In genomic region chr17:66192378-66192687, GRCh38 we compare ENCODE assay signal across 8 cellular contexts. TPM values are rescaled to one million over a fixed set of nuclear protein-coding genes. Genes with fewer than 3 reads are reported as not detected.
DNase-seq lines count a peak whose midpoint lies in the region; ATAC-seq lines count a peak whose summit lies in the region.

No MANE protein-coding gene starts in this region.

- ATAC-seq in left lobe of liver, result no peak

- no peaks in the 10 kb centered on the region for H3K9me3 ChIP-seq in stomach smooth muscle (ENCODE audit: control insufficient read depth in 2 of 2, low read length in 2 of 2)

- peak overlapping the region; percentile 13 to 77 for H3K9ac ChIP-seq in stomach smooth muscle (ENCODE audit: low read length in 2 of 2)

- H3K36me3 ChIP-seq in stomach smooth muscle (ENCODE audit: control insufficient read depth in 2 of 2, insufficient read depth in 2 of 2, low read length in 2 of 2), result no peaks in the 10 kb centered on the region

- H3K4me1 Mint-ChIP-seq in T-helper 1 cell treated with Interleukin-12 subunit alpha and Interleukin-12 subunit beta and Interleukin-4 antibody, amounts not matched to agents 30 μg/mL and 1 μg/mL, for 36 hours (ENCODE audit: low read depth), result peaks cover 14% of the 10 kb centered on the region
- peaks cover 14% of the 10 kb centered on the region for H3K4me1 Mint-ChIP-seq in activated T-helper 2 cell treated with anti-CD3 and anti-CD28 coated beads, Interferon-gamma antibody, Interleukin-2, Interleukin-4, amounts not matched to agents 10 μg/mL and 5 μg/mL and 100 μg/mL, durations not matched to agents 14 hours and 24 hours and 36 hours (ENCODE audit: low read depth)
- H3K4me1 Mint-ChIP-seq in immature natural killer cell, result peaks cover 16 to 17% of the 10 kb centered on the region in 2 donors

- DNase-seq in T-helper 1 cell (no peak), immature natural killer cell (no peak), left lobe of liver (ENCODE audit: low spot score) (no peak), NCI-H526 treated with DMSO at 0.1 percent for 48 hours (lab: John Stamatoyannopoulos, UW) (no peak)
- DNase-seq in activated T-helper 2 cell treated with anti-CD3 and anti-CD28 coated beads, Interferon-gamma antibody, Interleukin-2, Interleukin-4, amounts not matched to agents 10 μg/mL and 5 μg/mL and 100 μg/mL, durations not matched to agents 14 hours and 24 hours and 36 hours (ENCODE audit: low spot score), result no peak
- DNase-seq in effector CD8-positive, alpha-beta T cell (lab: John Stamatoyannopoulos, UW), result no peak

- H3K27me3 Mint-ChIP-seq in T-helper 1 cell treated with Interleukin-12 subunit alpha and Interleukin-12 subunit beta and Interleukin-4 antibody, amounts not matched to agents 30 μg/mL and 1 μg/mL, for 36 hours (ENCODE audit: low read depth), result no peaks in the 10 kb centered on the region
- peaks cover 4% of the 10 kb centered on the region for H3K27me3 Mint-ChIP-seq in activated T-helper 2 cell treated with anti-CD3 and anti-CD28 coated beads, Interferon-gamma antibody, Interleukin-2, Interleukin-4, amounts not matched to agents 10 μg/mL and 5 μg/mL and 100 μg/mL, durations not matched to agents 14 hours and 24 hours and 36 hours (ENCODE audit: low read depth)
- peaks cover 6 to 17% (median 12%) of the 10 kb centered on the region in 3 donors for H3K27me3 Mint-ChIP-seq in immature natural killer cell (ENCODE audit: low read depth in 3 of 3)

- H3K27ac Mint-ChIP-seq in T-helper 1 cell treated with Interleukin-12 subunit alpha and Interleukin-12 subunit beta and Interleukin-4 antibody, amounts not matched to agents 30 μg/mL and 1 μg/mL, for 36 hours, result peak overlapping the region; percentile 56
- H3K27ac Mint-ChIP-seq in activated T-helper 2 cell treated with anti-CD3 and anti-CD28 coated beads, Interferon-gamma antibody, Interleukin-2, Interleukin-4, amounts not matched to agents 10 μg/mL and 5 μg/mL and 100 μg/mL, durations not matched to agents 14 hours and 24 hours and 36 hours, result peak overlapping the region; percentile 46
- H3K27ac Mint-ChIP-seq in immature natural killer cell, result peak overlapping the region; percentile 79 to 93 (median 86)

- intact Hi-C loops in activated T-helper 2 cell treated with anti-CD3 and anti-CD28 coated beads, Interferon-gamma antibody, Interleukin-2, Interleukin-4, amounts not matched to agents 10 μg/mL and 5 μg/mL and 100 μg/mL, durations not matched to agents 14 hours and 24 hours and 36 hours (cut with micrococcal nuclease), result no loop called here

- H3K27me3 ChIP-seq in stomach smooth muscle (ENCODE audit: control insufficient read depth in 1 of 2, insufficient read depth in 2 of 2, low read length in 2 of 2), result no peaks in the 10 kb centered on the region

- peak overlapping the region; percentile 65 for H3K4me3 Mint-ChIP-seq in T-helper 1 cell treated with Interleukin-12 subunit alpha and Interleukin-12 subunit beta and Interleukin-4 antibody, amounts not matched to agents 30 μg/mL and 1 μg/mL, for 36 hours
- peak overlapping the region; percentile 68 for H3K4me3 Mint-ChIP-seq in activated T-helper 2 cell treated with anti-CD3 and anti-CD28 coated beads, Interferon-gamma antibody, Interleukin-2, Interleukin-4, amounts not matched to agents 10 μg/mL and 5 μg/mL and 100 μg/mL, durations not matched to agents 14 hours and 24 hours and 36 hours (ENCODE audit: low read depth)
- H3K4me3 Mint-ChIP-seq in immature natural killer cell, result peak overlapping the region; percentile 71 to 87 (median 84)

- H3K4me3 ChIP-seq in stomach smooth muscle (ENCODE audit: low read length in 2 of 2), result peak overlapping the region; percentile 57 to 85

- no peak overlapping the region for H3K27ac ChIP-seq in stomach smooth muscle (ENCODE audit: low read length)

- H3K9me3 Mint-ChIP-seq in T-helper 1 cell treated with Interleukin-12 subunit alpha and Interleukin-12 subunit beta and Interleukin-4 antibody, amounts not matched to agents 30 μg/mL and 1 μg/mL, for 36 hours, result no peaks in the 10 kb centered on the region
- no peaks in the 10 kb centered on the region for H3K9me3 Mint-ChIP-seq in activated T-helper 2 cell treated with anti-CD3 and anti-CD28 coated beads, Interferon-gamma antibody, Interleukin-2, Interleukin-4, amounts not matched to agents 10 μg/mL and 5 μg/mL and 100 μg/mL, durations not matched to agents 14 hours and 24 hours and 36 hours
- no peaks in the 10 kb centered on the region for H3K9me3 Mint-ChIP-seq in immature natural killer cell

- H3K36me3 Mint-ChIP-seq in T-helper 1 cell treated with Interleukin-12 subunit alpha and Interleukin-12 subunit beta and Interleukin-4 antibody, amounts not matched to agents 30 μg/mL and 1 μg/mL, for 36 hours (ENCODE audit: low read depth), result no peaks in the 10 kb centered on the region
- H3K36me3 Mint-ChIP-seq in activated T-helper 2 cell treated with anti-CD3 and anti-CD28 coated beads, Interferon-gamma antibody, Interleukin-2, Interleukin-4, amounts not matched to agents 10 μg/mL and 5 μg/mL and 100 μg/mL, durations not matched to agents 14 hours and 24 hours and 36 hours (ENCODE audit: low read depth), result no peaks in the 10 kb centered on the region
- H3K36me3 Mint-ChIP-seq in immature natural killer cell, result no peaks in the 10 kb centered on the region

- H3K4me1 ChIP-seq in stomach smooth muscle (ENCODE audit: control insufficient read depth, insufficient read depth, low read length), result peaks cover 9% of the 10 kb centered on the region

RNA-seq across cellular contexts. Expression of gene CEP112, which starts 0.4 kb away (rescaled TPM):
- total RNA-seq in activated T-helper 2 cell treated with anti-CD3 and anti-CD28 coated beads, Interferon-gamma antibody, Interleukin-2, Interleukin-4, amounts not matched to agents 10 μg/mL and 5 μg/mL and 100 μg/mL, durations not matched to agents 14 hours and 24 hours and 36 hours, result 0.66 and 1.1 TPM in 2 replicates
- under 1 TPM in 2 of 3 donors, not detected in 1; 0.13 to 0.25 TPM for polyA plus RNA-seq in immature natural killer cell
- total RNA-seq in left lobe of liver, result 3.1 TPM

RNA-seq across cellular contexts. Expression of gene APOH, which starts 36.9 kb away (rescaled TPM):
- not detected in 2 replicates for total RNA-seq in activated T-helper 2 cell treated with anti-CD3 and anti-CD28 coated beads, Interferon-gamma antibody, Interleukin-2, Interleukin-4, amounts not matched to agents 10 μg/mL and 5 μg/mL and 100 μg/mL, durations not matched to agents 14 hours and 24 hours and 36 hours
- polyA plus RNA-seq in immature natural killer cell, result not detected
- 3,947 TPM for total RNA-seq in left lobe of liver

Comparison
In these comparisons a context has a peak if more than half of its experiments do, and no peak if none do; other contexts are left out.
1. RNA of gene APOH, which starts 36.9 kb away (total RNA-seq): 3,947 TPM in left lobe of liver (single experiment); not detected in activated T-helper 2 cell treated with anti-CD3 and anti-CD28 coated beads, Interferon-gamma antibody, Interleukin-2, Interleukin-4, amounts not matched to agents 10 μg/mL and 5 μg/mL and 100 μg/mL, durations not matched to agents 14 hours and 24 hours and 36 hours; every median in the first group is over 1,000 times any median in the second.
2. Peak in every context shown above with its lines, with median percentiles within 50 percentile points of each other: H3K27ac Mint-ChIP-seq and H3K4me3 Mint-ChIP-seq.